ENCODE assay signal across 8 cellular contexts in the genomic region with DNA sequence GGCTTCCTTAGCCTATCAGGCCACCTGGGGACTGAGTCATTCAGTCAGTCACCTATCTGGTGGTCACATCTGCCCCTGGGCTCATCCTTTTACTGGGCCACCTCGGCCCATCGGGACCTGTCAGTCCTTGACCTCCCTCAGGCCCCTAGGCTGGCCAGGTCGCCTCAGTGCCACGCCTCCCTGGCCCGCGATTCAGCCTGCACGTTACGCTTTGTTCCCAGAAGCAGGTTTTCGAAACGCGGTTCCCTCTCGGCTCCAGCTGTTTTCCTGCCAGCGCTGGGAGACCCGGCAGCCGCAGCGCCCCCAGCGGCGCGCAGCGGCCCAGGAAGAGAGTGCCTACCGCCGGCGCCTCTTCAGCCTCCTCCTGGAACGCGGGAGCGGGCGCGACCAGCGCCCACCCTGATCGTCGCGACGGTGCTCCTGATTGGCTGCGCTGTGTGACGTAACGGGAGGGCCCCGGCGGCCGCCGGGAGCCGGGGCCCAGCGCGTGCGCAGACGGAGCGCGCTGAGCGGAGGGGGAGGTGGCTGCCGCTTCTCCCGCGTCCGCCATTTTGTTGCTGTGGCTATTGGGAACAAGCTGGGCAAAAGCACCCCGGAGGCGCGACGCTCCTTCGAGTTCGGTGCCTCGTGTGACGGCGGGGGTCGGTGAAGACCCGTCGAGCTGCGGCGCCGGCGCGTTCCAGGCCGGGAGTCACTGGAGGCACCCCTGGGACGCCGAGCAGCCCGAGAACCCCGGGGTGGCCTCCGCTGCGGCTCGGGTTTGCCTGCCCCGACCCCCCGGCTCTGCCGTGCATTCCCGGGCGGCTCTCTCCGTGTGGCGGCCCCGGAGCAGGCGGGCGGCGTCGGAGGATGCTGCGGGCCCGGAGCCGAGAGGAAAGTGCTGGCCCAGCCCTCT. TPM values are rescaled to one million over a fixed set of nuclear protein-coding genes. Genes with fewer than 3 reads are reported as not detected.
DNase-seq lines count a peak whose midpoint lies in the region; ATAC-seq and TF ChIP-seq lines count a peak whose summit lies in the region.

CRKL (plus strand) TSS at position 492 of the 895 bp plus-strand sequence. CDS start 528 bp downstream, outside the sequence.

- H3K4me1 ChIP-seq in testis = peaks cover 12% of the 10 kb centered on the region

- H3K9me3 ChIP-seq in SK-N-MC (ENCODE audit: low read depth, low read length) = no peaks in the 10 kb centered on the region
- H3K9me3 ChIP-seq in testis = no peaks in the 10 kb centered on the region

- ATAC-seq in HG02571 (IDR thresholded peaks at IDR 0.05; ENCODE audit: unreplicated experiment) (peak; percentile 92), omental fat pad (ENCODE audit: low FRiP score) (peak; percentile 99)

- 0% methylated on average over 2 to 82 of the region's 92 CpGs for WGBS in testis, 2 donors

- peak; percentile 88 for TF ChIP-seq CTCF in GM10248 (IDR thresholded peaks at IDR 0.05; ENCODE audit: control extremely low read depth, extremely low read depth, low read depth, missing control alignments)
- TF ChIP-seq CTCF in NB4 (IDR thresholded peaks at IDR 0.05; ENCODE audit: low read depth, low read length) = peak; percentile 88
- peak in 2 of 3 donors; percentile 75 to 86 for TF ChIP-seq CTCF in omental fat pad (IDR thresholded peaks at IDR 0.05)
- TF ChIP-seq CTCF in testis (IDR thresholded peaks at IDR 0.05) = peak; percentile 88 to 94 (median 89)

- peak within 1 kb of the TSS; percentile 94 for H3K9ac ChIP-seq in SK-N-MC (ENCODE audit: insufficient read length)

- H3K27ac ChIP-seq in SK-N-MC (peak within 1 kb of the TSS; percentile 90), testis (peak within 1 kb of the TSS; percentile 99)

- H3K36me3 ChIP-seq in SK-N-MC (ENCODE audit: insufficient read depth, low read length) = peaks cover 17% of the 10 kb centered on the region
- no peaks in the 10 kb centered on the region for H3K36me3 ChIP-seq in testis (ENCODE audit: low read depth, missing control alignments)

- DNase-seq in GM10248 (ENCODE audit: extremely low spot score) = peak; percentile 100
- peak; percentile 97 for DNase-seq in NB4 (ENCODE audit: low read depth)
- DNase-seq in SK-N-MC (ENCODE audit: low read depth, low spot score) = peak; percentile 66
- peak; percentile 96 for DNase-seq in activated naive CD4-positive, alpha-beta T cell treated with anti-CD3 and anti-CD28 coated beads, Interleukin-2, amount 50 U/mL, for 16 hours
- peak; percentile 64 for DNase-seq in glomerular endothelial cell (ENCODE audit: extremely low read depth, low read depth, low spot score)
- peak; percentile 76 for DNase-seq in omental fat pad (ENCODE audit: low spot score)
- peak; percentile 98 for DNase-seq in testis

- CTCF ChIA-PET in GM10248 (lab: Yijun Ruan, JAX) = interaction anchor here (0.6 to 3.3 kb wide), 19 partner anchors 9 to 168 kb away, joined by 3 to 20 read pairs (median 5); partner anchors contain the start of genes AIFM3 and THAP7

- H3K4me3 ChIP-seq in NB4 (ENCODE audit: low read depth, low read length) (peak within 1 kb of the TSS; percentile 93), SK-N-MC (peak within 1 kb of the TSS; percentile 96), testis (peak within 1 kb of the TSS; percentile 98 to 99)

- intact Hi-C loops in testis (cut with DNase I; ENCODE audit: low total_unique reads) = no loop called here

- no peaks in the 10 kb centered on the region for H3K27me3 ChIP-seq in testis

- peak; percentile 80 for TF ChIP-seq POLR2A in NB4 (IDR thresholded peaks at IDR 0.05; ENCODE audit: extremely low read depth, insufficient read length)
- TF ChIP-seq POLR2A in testis (IDR thresholded peaks at IDR 0.05) = peak; percentile 83

- POLR2A ChIA-PET in GM10248 (lab: Yijun Ruan, JAX) = no interaction called here

RNA-seq across cellular contexts. Expression of gene CRKL, which starts in this region (rescaled TPM):
- total RNA-seq in glomerular endothelial cell (37.8 and 51.5 TPM in 2 replicates), omental fat pad (10 to 100 TPM; 37.9 to 51.6 (median 45.4) TPM), testis (10 to 100 TPM; 47.5 to 60.2 TPM)
- 31.9 TPM for polyA plus RNA-seq in testis (ENCODE audit: insufficient read depth, low read depth, low replicate concordance)

Comparison
In these comparisons a context has a peak if more than half of its experiments do, and no peak if none do; other contexts are left out.
1. Peak in every context shown above with its lines: DNase-seq, ATAC-seq, H3K4me3 ChIP-seq and H3K27ac ChIP-seq.